In the genomic region with DNA sequence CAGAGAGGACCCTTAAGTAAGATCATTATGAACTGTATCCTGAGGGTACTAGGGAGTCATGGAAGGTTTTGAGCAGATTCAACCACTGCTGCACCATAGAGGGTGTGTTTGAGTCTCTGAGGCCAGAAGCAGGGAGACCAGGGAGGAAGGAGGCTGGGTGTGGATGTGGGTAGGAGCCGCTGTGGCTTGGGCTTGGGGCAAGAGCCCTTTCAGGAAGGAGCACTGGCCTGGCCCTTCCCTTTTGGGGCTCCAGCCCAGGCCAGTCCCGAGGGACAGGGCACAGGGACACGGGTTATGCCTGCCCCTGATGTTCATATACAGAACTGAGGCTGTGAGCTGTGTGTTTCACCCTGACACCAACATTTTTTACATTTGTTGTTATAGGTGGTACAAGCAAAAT, we compare ENCODE assay signal across 12 cellular contexts. TPM values are rescaled to one million over a fixed set of nuclear protein-coding genes. Genes with fewer than 3 reads are reported as not detected.
DNase-seq lines count a peak whose midpoint lies in the region; ATAC-seq and TF ChIP-seq lines count a peak whose summit lies in the region.
"Had no signal": no experiment of that assay in that cellular context is flagged by ENCODE, and none has a peak within 500 bp of the region (broad histone marks: within the 10 kb centered on the region; RNA-seq: fewer than 3 reads in every experiment).

No MANE protein-coding gene starts in this region.

- intact Hi-C loops in activated CD8-positive, alpha-beta T cell treated with anti-CD3 and anti-CD28 coated beads for 36 hours (cut with micrococcal nuclease), result no loop called here

- no peak for TF ChIP-seq CTCF in activated CD8-positive, alpha-beta T cell treated with anti-CD3 and anti-CD28 coated beads for 36 hours (IDR thresholded peaks at IDR 0.05)
- TF ChIP-seq CTCF in gastroesophageal sphincter (IDR thresholded peaks at IDR 0.05), result no peak
- TF ChIP-seq CTCF in GM23338 (conservative IDR thresholded peaks at IDR 0.05; ENCODE audit: low read depth in 2 of 2), result no peak

- H3K4me1 Mint-ChIP-seq in activated naive CD4-positive, alpha-beta T cell treated with anti-CD3 and anti-CD28 coated beads, Interleukin-2, amount 50 U/mL, for 24 hours, result peaks cover 55% of the 10 kb centered on the region
- peaks cover 47% of the 10 kb centered on the region for H3K4me1 Mint-ChIP-seq in activated CD8-positive, alpha-beta T cell treated with anti-CD3 and anti-CD28 coated beads for 36 hours (ENCODE audit: low read depth)
- peaks cover 17% of the 10 kb centered on the region for H3K4me1 Mint-ChIP-seq in GM23338

- no peak for ATAC-seq in activated CD8-positive, alpha-beta T cell treated with anti-CD3 and anti-CD28 coated beads for 36 hours
- ATAC-seq in gastroesophageal sphincter (no peak), GM21717 (IDR thresholded peaks at IDR 0.05; ENCODE audit: unreplicated experiment) (no peak), GM23338 (no peak)

- no peaks in the 10 kb centered on the region; the same call in 1 of the 2 replicates for H3K79me2 ChIP-seq in GM23338 (replicated peaks; ENCODE audit: insufficient read depth)

- no peaks in the 10 kb centered on the region for H3K27me3 ChIP-seq in gastroesophageal sphincter
- no peaks in the 10 kb centered on the region for H3K27me3 ChIP-seq in GM23338 (ENCODE audit: insufficient read depth)
- H3K27me3 ChIP-seq: cardiac muscle cell had no signal

- H3K27ac ChIP-seq in gastroesophageal sphincter (peak overlapping the region in 3 of 4 donors; percentile 97 to 99 (median 98)), substantia nigra (ENCODE audit: low read depth, low read length, poor library complexity, severe bottlenecking) (peak overlapping the region; percentile 30), GM23338 (ENCODE audit: low read depth) (no peak overlapping the region)
- H3K27ac ChIP-seq: cardiac muscle cell had no signal

- POLR2A ChIA-PET in activated CD8-positive, alpha-beta T cell treated with anti-CD3 and anti-CD28 coated beads for 36 hours (lab: Charles Lee), result interaction anchor here (1.6 to 7.5 kb wide), 2 partner anchors 21 to 30 kb away, joined by 5 to 119 read pairs; a partner anchor contains a TSS

- no peak overlapping the region for H3K27ac Mint-ChIP-seq in activated naive CD4-positive, alpha-beta T cell treated with anti-CD3 and anti-CD28 coated beads, Interleukin-2, amount 50 U/mL, for 24 hours
- peak overlapping the region; percentile 5 for H3K27ac Mint-ChIP-seq in activated CD8-positive, alpha-beta T cell treated with anti-CD3 and anti-CD28 coated beads for 36 hours
- H3K27ac Mint-ChIP-seq in GM23338, result no peak overlapping the region

- 0 out of 2 replicates have a peak, but pooled peaks cover 3% of the 10 kb centered on the region for H4K20me1 ChIP-seq in GM23338 (replicated peaks; ENCODE audit: insufficient read depth)

- no peak for TF ChIP-seq EP300 in gastroesophageal sphincter (IDR thresholded peaks at IDR 0.05)

- DNase-seq in activated naive CD4-positive, alpha-beta T cell treated with anti-CD3 and anti-CD28 coated beads, Interleukin-2, amount 50 U/mL, for 16 hours, result no peak
- DNase-seq in activated CD8-positive, alpha-beta T cell treated with anti-CD3 and anti-CD28 coated beads for 36 hours, result no peak
- DNase-seq in substantia nigra (lab: John Stamatoyannopoulos, UW), result no peak
- DNase-seq in GM23338 (ENCODE audit: low spot score), result no peak
- no peak for DNase-seq in NCI-H526 treated with DMSO at 0.1 percent for 48 hours (lab: John Stamatoyannopoulos, UW)
- DNase-seq: KG1, NCI-H1930, small intestine had no signal

- no peaks in the 10 kb centered on the region for H3K9me3 ChIP-seq in gastroesophageal sphincter

- H3K4me1 ChIP-seq in gastroesophageal sphincter (peaks cover 0 to 98% (median 44%) of the 10 kb centered on the region in 3 donors), GM23338 (ENCODE audit: insufficient read depth) (peaks cover 7% of the 10 kb centered on the region; the same call in 1 of the 2 replicates)

- no peak for TF ChIP-seq POLR2A in gastroesophageal sphincter (IDR thresholded peaks at IDR 0.05)

- H3F3A ChIP-seq in GM23338 (replicated peaks; ENCODE audit: low read depth), result peaks cover 5% of the 10 kb centered on the region; the same call in 1 of the 2 replicates

- CTCF ChIA-PET in activated CD8-positive, alpha-beta T cell treated with anti-CD3 and anti-CD28 coated beads for 36 hours (lab: Charles Lee), result interaction anchor here (1.3 to 4.3 kb wide), 3 partner anchors 20 to 168 kb away, joined by 3 to 29 read pairs (median 4); no protein-coding TSS in a partner anchor

- H3K9me3 Mint-ChIP-seq in activated naive CD4-positive, alpha-beta T cell treated with anti-CD3 and anti-CD28 coated beads, Interleukin-2, amount 50 U/mL, for 24 hours, result no peaks in the 10 kb centered on the region
- no peaks in the 10 kb centered on the region for H3K9me3 Mint-ChIP-seq in activated CD8-positive, alpha-beta T cell treated with anti-CD3 and anti-CD28 coated beads for 36 hours
- H3K9me3 Mint-ChIP-seq in GM23338, result no peaks in the 10 kb centered on the region; the same call in 2 of the 3 replicates

- no peak overlapping the region for H3K4me2 ChIP-seq in GM23338

- H3K27me3 Mint-ChIP-seq in activated naive CD4-positive, alpha-beta T cell treated with anti-CD3 and anti-CD28 coated beads, Interleukin-2, amount 50 U/mL, for 24 hours, result no peaks in the 10 kb centered on the region
- H3K27me3 Mint-ChIP-seq in activated CD8-positive, alpha-beta T cell treated with anti-CD3 and anti-CD28 coated beads for 36 hours, result no peaks in the 10 kb centered on the region
- H3K27me3 Mint-ChIP-seq in GM23338 (ENCODE audit: insufficient read depth, low read depth, poor library complexity), result peaks cover 7% of the 10 kb centered on the region

- H3K36me3 Mint-ChIP-seq in activated naive CD4-positive, alpha-beta T cell treated with anti-CD3 and anti-CD28 coated beads, Interleukin-2, amount 50 U/mL, for 24 hours, result peaks cover 3% of the 10 kb centered on the region
- H3K36me3 Mint-ChIP-seq in activated CD8-positive, alpha-beta T cell treated with anti-CD3 and anti-CD28 coated beads for 36 hours (ENCODE audit: low read depth), result peaks cover 16% of the 10 kb centered on the region
- H3K36me3 Mint-ChIP-seq in GM23338 (ENCODE audit: low read depth), result peaks cover 11% of the 10 kb centered on the region; the same call in 2 of the 3 replicates

- H3K4me3 Mint-ChIP-seq in activated naive CD4-positive, alpha-beta T cell treated with anti-CD3 and anti-CD28 coated beads, Interleukin-2, amount 50 U/mL, for 24 hours, result peak overlapping the region; percentile 1
- H3K4me3 Mint-ChIP-seq in activated CD8-positive, alpha-beta T cell treated with anti-CD3 and anti-CD28 coated beads for 36 hours, result no peak overlapping the region
- no peak overlapping the region for H3K4me3 Mint-ChIP-seq in GM23338

- 41 to 83% methylated on average over 1 to 3 of the region's 3 CpGs for WGBS in gastroesophageal sphincter (ENCODE audit: low coverage in 1 of 2), 2 donors

- H3K9me2 ChIP-seq in GM23338 (ENCODE audit: insufficient read depth), result no peaks in the 10 kb centered on the region

- H3K36me3 ChIP-seq in gastroesophageal sphincter (peaks cover 0 to 46% of the 10 kb centered on the region in 2 donors), GM23338 (ENCODE audit: insufficient read depth) (no peaks in the 10 kb centered on the region)
- H3K36me3 ChIP-seq: cardiac muscle cell had no signal

- H3K4me3 ChIP-seq in gastroesophageal sphincter (no peak overlapping the region), GM23338 (no peak overlapping the region)
- H3K4me3 ChIP-seq: cardiac muscle cell had no signal

- no peak overlapping the region for H2AFZ ChIP-seq in GM23338

TF ChIP-seq in GM23338, 12 proteins besides CTCF, POLR2A, EP300 and RAD21:
- TF ChIP-seq EZH2 (IDR thresholded peaks at IDR 0.05; ENCODE audit: low read depth, unreplicated experiment), result no peak
- TF ChIP-seq NANOG (IDR thresholded peaks at IDR 0.05; ENCODE audit: borderline replicate concordance), result no peak
- TF ChIP-seq, protein P1, sequence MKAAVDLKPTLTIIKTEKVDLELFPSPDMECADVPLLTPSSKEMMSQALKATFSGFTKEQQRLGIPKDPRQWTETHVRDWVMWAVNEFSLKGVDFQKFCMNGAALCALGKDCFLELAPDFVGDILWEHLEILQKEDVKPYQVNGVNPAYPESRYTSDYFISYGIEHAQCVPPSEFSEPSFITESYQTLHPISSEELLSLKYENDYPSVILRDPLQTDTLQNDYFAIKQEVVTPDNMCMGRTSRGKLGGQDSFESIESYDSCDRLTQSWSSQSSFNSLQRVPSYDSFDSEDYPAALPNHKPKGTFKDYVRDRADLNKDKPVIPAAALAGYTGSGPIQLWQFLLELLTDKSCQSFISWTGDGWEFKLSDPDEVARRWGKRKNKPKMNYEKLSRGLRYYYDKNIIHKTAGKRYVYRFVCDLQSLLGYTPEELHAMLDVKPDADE (IDR thresholded peaks at IDR 0.05), result no peak
- TF ChIP-seq STAT1 (IDR thresholded peaks at IDR 0.05; ENCODE audit: unreplicated experiment), result no peak
- TF ChIP-seq POLR2AphosphoS5 (IDR thresholded peaks at IDR 0.05; ENCODE audit: low read depth), result no peak
- TF ChIP-seq CREB1 (CRISPR knock-in tag; IDR thresholded peaks at IDR 0.05; ENCODE audit: low read depth), result no peak

RNA-seq across cellular contexts. Expression of a gene that starts 7.2 kb away (rescaled TPM):
- total RNA-seq in activated CD8-positive, alpha-beta T cell treated with anti-CD3 and anti-CD28 coated beads for 36 hours, result 10 to 100 TPM; 60.7 to 65.6 TPM
- 10 to 100 TPM; 31.4 to 69.4 (median 49.0) TPM for total RNA-seq in gastroesophageal sphincter
- total RNA-seq in GM23338 (2014; rRNA removed; shearing (Covaris generic)), result 31.8 and 42.0 TPM in 2 replicates
- polyA plus RNA-seq in GM23338 (2016; fragmentation: Nextera tagmentation; extraction: Ambion mirVana), result 13.2 and 13.9 TPM in 2 replicates

RNA-seq across cellular contexts. Expression of a gene that starts 21.4 kb away (rescaled TPM):
- 10 to 100 TPM; 60.0 to 69.2 TPM for total RNA-seq in activated CD8-positive, alpha-beta T cell treated with anti-CD3 and anti-CD28 coated beads for 36 hours
- 10 to 100 TPM; 28.4 to 46.4 (median 39.9) TPM for total RNA-seq in gastroesophageal sphincter
- total RNA-seq in GM23338 (2014; rRNA removed; shearing (Covaris generic)), result 49.0 and 49.4 TPM in 2 replicates
- 29.4 and 30.4 TPM in 2 replicates for polyA plus RNA-seq in GM23338 (2016; fragmentation: Nextera tagmentation; extraction: Ambion mirVana)

RNA-seq across cellular contexts. Expression of a gene that starts 25.6 kb away (rescaled TPM):
- under 1 TPM; 0.38 to 0.49 TPM for total RNA-seq in activated CD8-positive, alpha-beta T cell treated with anti-CD3 and anti-CD28 coated beads for 36 hours
- under 1 TPM in 1 of 4 donors, not detected in 3; 0.93 TPM for total RNA-seq in gastroesophageal sphincter
- total RNA-seq in GM23338 (2014; rRNA removed; shearing (Covaris generic)), result 3.6 and 8.1 TPM in 2 replicates
- polyA plus RNA-seq in GM23338 (2016; fragmentation: Nextera tagmentation; extraction: Ambion mirVana), result 4.1 and 5.6 TPM in 2 replicates

RNA-seq across cellular contexts. Expression of a gene that starts 26.1 kb away (rescaled TPM):
- total RNA-seq in activated CD8-positive, alpha-beta T cell treated with anti-CD3 and anti-CD28 coated beads for 36 hours, result 10 to 100 TPM; 39.1 to 42.4 TPM
- total RNA-seq in gastroesophageal sphincter, result 10 to 100 TPM in 1 of 4 donors, 1 to 10 TPM in 2, under 1 TPM in 1; 0.93 to 13.6 (median 5.8) TPM
- total RNA-seq in GM23338 (2014; rRNA removed; shearing (Covaris generic)), result 139 and 162 TPM in 2 replicates
- 195 and 197 TPM in 2 replicates for polyA plus RNA-seq in GM23338 (2016; fragmentation: Nextera tagmentation; extraction: Ambion mirVana)

RNA-seq across cellular contexts. Expression of a gene that starts 33.9 kb away (rescaled TPM):
- total RNA-seq in activated CD8-positive, alpha-beta T cell treated with anti-CD3 and anti-CD28 coated beads for 36 hours, result 10 to 100 TPM; 30.5 to 31.7 TPM
- total RNA-seq in gastroesophageal sphincter, result 10 to 100 TPM; 30.8 to 51.0 (median 35.1) TPM
- 40.7 and 47.0 TPM in 2 replicates for total RNA-seq in GM23338 (2014; rRNA removed; shearing (Covaris generic))
- 17.7 and 19.2 TPM in 2 replicates for polyA plus RNA-seq in GM23338 (2016; fragmentation: Nextera tagmentation; extraction: Ambion mirVana)
